1 cellular context compared by ENCODE assay signal in genomic region chr10:34988397-34989067, GRCh38.
TF ChIP-seq lines count a peak whose summit lies in the region.

No MANE protein-coding gene starts in this region.

TF ChIP-seq in K562, 482 proteins besides CTCF, POLR2A, EP300 and RAD21 (continued from another document):
- TF ChIP-seq MGA (IDR thresholded peaks at IDR 0.05) (no peak), E2F6 (IDR thresholded peaks at IDR 0.05; ENCODE audit: borderline replicate concordance in 1 of 2, extremely low read depth in 1 of 2, insufficient read depth in 1 of 2, insufficient read length in 1 of 2, low read depth in 1 of 2, low read length in 1 of 2, poor library complexity in 1 of 2, severe bottlenecking in 1 of 2) (no peak), SRF (CRISPR knock-in tag; IDR thresholded peaks at IDR 0.05) (no peak)
